11 cellular contexts compared by ENCODE assay signal in genomic region chr11:45250035-45250693, GRCh38. TPM values are rescaled to one million over a fixed set of nuclear protein-coding genes. Genes with fewer than 3 reads are reported as not detected.
"Had no signal": no experiment of that assay in that cellular context is flagged by ENCODE, and none has a peak within 500 bp of the region (broad histone marks: within the 10 kb centered on the region; RNA-seq: fewer than 3 reads in every experiment).

No MANE protein-coding gene starts in this region.

- H3K4me2 ChIP-seq: smooth muscle cell had no signal

- H3K27ac Mint-ChIP-seq: activated T-helper 1 cell treated with anti-CD3 and anti-CD28 coated beads, Interleukin-12 subunit alpha, Interleukin-12 subunit beta, Interleukin-2, Interleukin-4 antibody, amounts not matched to agents 30 ng/mL and 10 ng/mL and 1 ng/mL, durations not matched to agents 14 hours and 24 hours and 36 hours; effector memory CD8-positive, alpha-beta T cell had no signal

- H3K27me3 ChIP-seq: right atrium auricular region had no signal

- H3K4me3 ChIP-seq: lower lobe of right lung, right atrium auricular region, smooth muscle cell had no signal

- H3K27ac ChIP-seq: lower lobe of right lung, right atrium auricular region had no signal

- H3K4me1 Mint-ChIP-seq: naive thymus-derived CD4-positive, alpha-beta T cell had no signal

- ATAC-seq: effector memory CD8-positive, alpha-beta T cell; lower lobe of right lung; naive thymus-derived CD4-positive, alpha-beta T cell had no signal

- H3K4me3 Mint-ChIP-seq: activated T-helper 1 cell treated with anti-CD3 and anti-CD28 coated beads, Interleukin-12 subunit alpha, Interleukin-12 subunit beta, Interleukin-2, Interleukin-4 antibody, amounts not matched to agents 30 ng/mL and 10 ng/mL and 1 ng/mL, durations not matched to agents 14 hours and 24 hours and 36 hours; effector memory CD8-positive, alpha-beta T cell; naive thymus-derived CD4-positive, alpha-beta T cell had no signal

- H3K36me3 Mint-ChIP-seq: naive thymus-derived CD4-positive, alpha-beta T cell had no signal

- H3K9me3 Mint-ChIP-seq: activated T-helper 1 cell treated with anti-CD3 and anti-CD28 coated beads, Interleukin-12 subunit alpha, Interleukin-12 subunit beta, Interleukin-2, Interleukin-4 antibody, amounts not matched to agents 30 ng/mL and 10 ng/mL and 1 ng/mL, durations not matched to agents 14 hours and 24 hours and 36 hours; effector memory CD8-positive, alpha-beta T cell had no signal

- H3K9me3 ChIP-seq: lower lobe of right lung, right atrium auricular region had no signal

- DNase-seq: activated CD4-positive, alpha-beta T cell treated with anti-CD3 and anti-CD28 coated beads for 48 hours; activated naive CD4-positive, alpha-beta T cell; effector memory CD8-positive, alpha-beta T cell; erythroblast; lower lobe of right lung; naive thymus-derived CD4-positive, alpha-beta T cell; trophoblast cell had no signal

- H3K36me3 ChIP-seq: lower lobe of right lung, right atrium auricular region had no signal

- H3K4me1 ChIP-seq: lower lobe of right lung had no signal

RNA-seq across cellular contexts. Expression of gene SYT13, which starts 36.0 kb away (rescaled TPM):
- total RNA-seq: activated T-helper 1 cell treated with anti-CD3 and anti-CD28 coated beads, Interleukin-12 subunit alpha, Interleukin-12 subunit beta, Interleukin-2, Interleukin-4 antibody, amounts not matched to agents 30 ng/mL and 10 ng/mL and 1 ng/mL, durations not matched to agents 14 hours and 24 hours and 36 hours; lower lobe of right lung; naive thymus-derived CD4-positive, alpha-beta T cell; subcutaneous adipose tissue had no signal
- polyA plus RNA-seq: naive thymus-derived CD4-positive, alpha-beta T cell had no signal
